In the genomic region with DNA sequence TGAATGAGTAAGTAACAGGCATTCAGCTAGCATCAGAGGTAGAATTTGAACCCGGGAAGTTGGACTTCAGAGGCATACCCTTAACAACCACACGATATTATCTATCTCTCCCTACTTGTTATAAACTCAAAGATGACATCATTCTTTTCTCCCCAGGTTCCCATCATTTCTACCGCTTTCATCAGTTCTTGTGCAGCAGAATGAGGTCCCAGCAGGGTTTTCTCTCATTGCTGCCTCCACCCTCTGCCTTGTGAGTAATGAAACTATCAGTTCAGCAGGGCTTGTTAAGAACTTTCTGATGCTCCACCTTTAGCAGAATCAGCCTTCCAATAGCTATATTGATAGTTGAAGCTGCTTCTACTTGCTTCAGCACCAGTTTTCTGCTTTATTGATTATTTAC, we compare ENCODE assay signal across 26 cellular contexts.
"Had no signal": no experiment of that assay in that cellular context is flagged by ENCODE, and none has a peak within 500 bp of the region (broad histone marks: within the 10 kb centered on the region; RNA-seq: fewer than 3 reads in every experiment).

No MANE protein-coding gene starts in this region.

- H3K9me3 ChIP-seq: thoracic aorta, uterus had no signal

- DNase-seq: activated CD4-positive, alpha-beta T cell treated with anti-CD3 and anti-CD28 coated beads for 4 hours; activated CD4-positive, alpha-beta T cell treated with anti-CD3 and anti-CD28 coated beads, Interleukin-2, amount 50 U/mL, for 4 hours; activated CD8-positive, alpha-beta memory T cell treated with anti-CD3 and anti-CD28 coated beads, Interleukin-2, amount 50 U/mL, for 4 hours; activated naive CD4-positive, alpha-beta T cell treated with Interleukin-2 at 50 U/mL for 16 hours; activated T-cell treated with anti-CD3 and anti-CD28 coated beads, Interleukin-2, amount 50 U/mL, for 1 hour; aorta; cerebellar nuclear complex; dorsolateral prefrontal cortex; effector memory CD8-positive, alpha-beta T cell; foreskin melanocyte; heart right ventricle; midbrain; naive thymus-derived CD4-positive, alpha-beta T cell; nucleus accumbens; right cardiac atrium; stimulated activated CD4-positive, alpha-beta T cell treated with anti-CD3 and anti-CD28 coated beads, Interleukin-4, amount 100 ng/mL, for 1 hour; stimulated activated naive CD8-positive, alpha-beta T cell treated with anti-CD3 and anti-CD28 coated beads, Interleukin-15, Interleukin-2, amounts not matched to agents 100 U/mL and 50 U/mL, for 24 hours; trophoblast cell; uterus had no signal

- H3K4me1 ChIP-seq: uterus had no signal

- H3K36me3 Mint-ChIP-seq: activated naive CD8-positive, alpha-beta T cell; brain; naive thymus-derived CD4-positive, alpha-beta T cell had no signal

- H3K27ac ChIP-seq: cardiac muscle cell, coronary artery, dorsolateral prefrontal cortex, heart right ventricle, thoracic aorta, uterus, VCaP had no signal

- H3K27me3 Mint-ChIP-seq: activated naive CD8-positive, alpha-beta T cell; brain; naive thymus-derived CD4-positive, alpha-beta T cell had no signal

- H3K4me3 ChIP-seq: cardiac muscle cell, coronary artery, dorsolateral prefrontal cortex, heart right ventricle, thoracic aorta, uterus had no signal

- H3K9me3 Mint-ChIP-seq: effector memory CD8-positive, alpha-beta T cell had no signal

- H3K27me3 ChIP-seq: cardiac muscle cell, dorsolateral prefrontal cortex, heart right ventricle, uterus had no signal

- H3K36me3 ChIP-seq: cardiac muscle cell, heart right ventricle, thoracic aorta, uterus had no signal

- H3K27ac Mint-ChIP-seq: activated naive CD8-positive, alpha-beta T cell; activated T-helper 1 cell treated with anti-CD3 and anti-CD28 coated beads, Interleukin-12 subunit alpha, Interleukin-12 subunit beta, Interleukin-2, Interleukin-4 antibody, amounts not matched to agents 30 ng/mL and 10 ng/mL and 1 ng/mL, durations not matched to agents 14 hours and 24 hours and 36 hours; effector memory CD8-positive, alpha-beta T cell; naive thymus-derived CD4-positive, alpha-beta T cell had no signal

- H3K4me3 Mint-ChIP-seq: activated naive CD8-positive, alpha-beta T cell; activated T-helper 1 cell treated with anti-CD3 and anti-CD28 coated beads, Interleukin-12 subunit alpha, Interleukin-12 subunit beta, Interleukin-2, Interleukin-4 antibody, amounts not matched to agents 30 ng/mL and 10 ng/mL and 1 ng/mL, durations not matched to agents 14 hours and 24 hours and 36 hours; brain; effector memory CD8-positive, alpha-beta T cell; naive thymus-derived CD4-positive, alpha-beta T cell had no signal

- ATAC-seq: effector memory CD8-positive, alpha-beta T cell; heart right ventricle; naive thymus-derived CD4-positive, alpha-beta T cell; right cardiac atrium; stimulated activated naive CD8-positive, alpha-beta T cell treated with anti-CD3 and anti-CD28 coated beads, Interleukin-15, Interleukin-2, amounts not matched to agents 100 U/mL and 50 U/mL, for 24 hours had no signal
